Comparison of ENCODE assay signal across 1 cellular context in genomic region chr15:95669146-95669922, GRCh38.
TF ChIP-seq lines count a peak whose summit lies in the region.

No MANE protein-coding gene starts in this region.

TF ChIP-seq in IMR-90, 13 proteins besides CTCF, POLR2A, EP300 and RAD21:
- TF ChIP-seq SMC3 (IDR thresholded peaks at IDR 0.05; ENCODE audit: low read depth, low read length) (no peak), RCOR1 (IDR thresholded peaks at IDR 0.05; ENCODE audit: insufficient replicate concordance, low read length) (no peak), MAFK (IDR thresholded peaks at IDR 0.05; ENCODE audit: low read depth, low read length) (no peak), FOS (IDR thresholded peaks at IDR 0.05; ENCODE audit: low read depth, low read length) (no peak), CHD1 (IDR thresholded peaks at IDR 0.05; ENCODE audit: low read depth, low read length) (no peak), USF2 (IDR thresholded peaks at IDR 0.05; ENCODE audit: low read depth, low read length) (no peak), RFX5 (IDR thresholded peaks at IDR 0.05; ENCODE audit: low read depth, low read length) (no peak), CEBPB (IDR thresholded peaks at IDR 0.05; ENCODE audit: low read depth, low read length) (no peak), NFE2L2 (IDR thresholded peaks at IDR 0.05; ENCODE audit: low read depth, low read length) (no peak), ELK1 (IDR thresholded peaks at IDR 0.05; ENCODE audit: borderline replicate concordance, low read depth, low read length) (no peak), BHLHE40 (IDR thresholded peaks at IDR 0.05; ENCODE audit: low read depth, low read length) (no peak), MXI1 (IDR thresholded peaks at IDR 0.05; ENCODE audit: borderline replicate concordance, low read depth, low read length) (no peak), MAZ (IDR thresholded peaks at IDR 0.05; ENCODE audit: borderline replicate concordance, low read depth, low read length) (no peak)
